Comparison of ENCODE assay signal across 8 cellular contexts in the genomic region with DNA sequence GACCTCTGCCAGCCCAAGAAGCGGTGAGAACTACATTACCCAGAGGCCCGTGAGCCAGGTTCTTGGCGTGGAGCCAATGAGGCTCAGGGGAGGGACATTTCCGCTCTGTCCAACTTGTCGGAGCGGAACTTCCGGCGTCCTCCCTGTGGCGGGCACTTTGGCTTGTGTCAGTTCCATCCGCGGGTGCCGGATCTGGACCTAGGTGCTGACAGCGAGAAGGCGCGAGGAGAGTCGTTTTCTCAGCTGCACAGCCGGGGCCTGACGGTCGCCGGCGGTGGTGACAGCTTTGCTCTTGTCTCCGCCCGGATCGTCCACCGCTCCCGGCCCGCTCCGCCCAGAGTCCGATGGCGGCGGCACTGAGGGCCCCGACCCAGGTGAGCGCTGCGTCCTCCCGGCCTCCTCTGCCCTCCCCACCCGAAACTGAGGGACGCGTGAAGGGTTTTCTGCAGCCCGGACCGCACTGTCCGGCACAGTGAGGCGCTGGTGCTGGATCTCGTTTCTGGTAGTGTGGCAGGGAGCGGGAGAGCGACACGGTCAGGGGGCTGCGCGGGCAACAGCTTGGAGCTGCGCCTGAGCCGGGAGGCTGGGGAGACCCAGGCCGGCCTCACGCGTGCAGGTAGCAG. TPM values are rescaled to one million over a fixed set of nuclear protein-coding genes. Genes with fewer than 3 reads are reported as not detected.
DNase-seq lines count a peak whose midpoint lies in the region; ATAC-seq and TF ChIP-seq lines count a peak whose summit lies in the region.

A gene (plus strand): TSS at position 125 of the 623 bp plus-strand sequence. CDS start 4,461 bp downstream, outside the sequence.

- TF ChIP-seq CTCF in Panc1 (IDR thresholded peaks at IDR 0.05) (no peak), fibroblast of lung (conservative IDR thresholded peaks at IDR 0.05 in 1 of 2, IDR thresholded peaks at IDR 0.05 in 1 of 2; ENCODE audit: low read depth in 1 of 2, low read length in 2 of 2) (no peak)

- CTCF ChIA-PET in Panc1 (lab: Charles Lee), result no interaction called here

- peaks cover 4 to 27% of the 10 kb centered on the region in 2 donors for H3K36me3 Mint-ChIP-seq in naive B cell
- H3K36me3 Mint-ChIP-seq in stimulated activated effector memory CD8-positive, alpha-beta T cell treated with anti-CD3 and anti-CD28 coated beads, Interleukin-12 subunit alpha, Interleukin-12 subunit beta, amount 100 ng/mL, for 72 hours, result peaks cover 19% of the 10 kb centered on the region

- peak within 1 kb of the TSS; percentile 82 to 95 (median 90) for H3K4me3 Mint-ChIP-seq in naive B cell
- peak within 1 kb of the TSS; percentile 74 for H3K4me3 Mint-ChIP-seq in stimulated activated effector memory CD8-positive, alpha-beta T cell treated with anti-CD3 and anti-CD28 coated beads, Interleukin-12 subunit alpha, Interleukin-12 subunit beta, amount 100 ng/mL, for 72 hours

- H3K27ac Mint-ChIP-seq in naive B cell, result peak within 1 kb of the TSS in 5 of 6 donors; percentile 3 to 95 (median 51)
- peak within 1 kb of the TSS; percentile 54 for H3K27ac Mint-ChIP-seq in stimulated activated effector memory CD8-positive, alpha-beta T cell treated with anti-CD3 and anti-CD28 coated beads, Interleukin-12 subunit alpha, Interleukin-12 subunit beta, amount 100 ng/mL, for 72 hours

- intact Hi-C loops in Panc1 (cut with micrococcal nuclease; ENCODE audit: unreplicated experiment), result no loop called here

- H3K27me3 ChIP-seq in Panc1 (ENCODE audit: control insufficient read depth, insufficient read depth, low read length) (no peaks in the 10 kb centered on the region), fibroblast of lung (ENCODE audit: control insufficient read depth, insufficient read depth, low read length) (no peaks in the 10 kb centered on the region)

- H4K20me1 ChIP-seq in fibroblast of lung (ENCODE audit: control insufficient read depth, extremely low read depth, insufficient read depth, low read length), result no peaks in the 10 kb centered on the region

- ATAC-seq in GM21576 (IDR thresholded peaks at IDR 0.05; ENCODE audit: unreplicated experiment), result peak; percentile 90
- peak; percentile 100 for ATAC-seq in Panc1
- ATAC-seq in naive B cell (ENCODE audit: low read depth in 2 of 2), result peak; percentile 98 to 99
- peak; percentile 98 for ATAC-seq in stimulated activated effector memory CD8-positive, alpha-beta T cell treated with anti-CD3 and anti-CD28 coated beads, Interleukin-12 subunit alpha, Interleukin-12 subunit beta, amount 100 ng/mL, for 72 hours

- H3K79me2 ChIP-seq in fibroblast of lung (ENCODE audit: control insufficient read depth, insufficient read depth, low read length), result peaks cover 7% of the 10 kb centered on the region

- H3K4me2 ChIP-seq in fibroblast of lung (ENCODE audit: extremely low read depth, insufficient read depth, low read length), result peak within 1 kb of the TSS; percentile 91

- H3K4me3 ChIP-seq in Jurkat, Clone E6-1 (ENCODE audit: low read length), result peak within 1 kb of the TSS; percentile 78
- H3K4me3 ChIP-seq in Panc1 (ENCODE audit: low read depth in 2 of 2, low read length in 2 of 2) (peak within 1 kb of the TSS; percentile 74 to 79), fibroblast of lung (replicated peaks in 1 of 4; ENCODE audit: control extremely low read depth in 1 of 4, insufficient read depth in 1 of 4, low read depth in 3 of 4, low read length in 4 of 4) (peak within 1 kb of the TSS; percentile 44 to 90 (median 86))

- H3K36me3 ChIP-seq in Panc1 (ENCODE audit: control insufficient read depth, insufficient read depth, low read length) (no peaks in the 10 kb centered on the region), fibroblast of lung (ENCODE audit: control insufficient read depth, insufficient read depth, low read length) (no peaks in the 10 kb centered on the region)

- H3K4me1 Mint-ChIP-seq in naive B cell, result peaks cover 24 to 28% (median 27%) of the 10 kb centered on the region in 3 donors
- peaks cover 15% of the 10 kb centered on the region for H3K4me1 Mint-ChIP-seq in stimulated activated effector memory CD8-positive, alpha-beta T cell treated with anti-CD3 and anti-CD28 coated beads, Interleukin-12 subunit alpha, Interleukin-12 subunit beta, amount 100 ng/mL, for 72 hours

- peaks cover 5 to 17% (median 11%) of the 10 kb centered on the region in 7 donors for H3K9me3 Mint-ChIP-seq in naive B cell
- peaks cover 33% of the 10 kb centered on the region for H3K9me3 Mint-ChIP-seq in stimulated activated effector memory CD8-positive, alpha-beta T cell treated with anti-CD3 and anti-CD28 coated beads, Interleukin-12 subunit alpha, Interleukin-12 subunit beta, amount 100 ng/mL, for 72 hours

- peaks cover 0 to 7% (median 0%) of the 10 kb centered on the region in 3 donors for H3K27me3 Mint-ChIP-seq in naive B cell

- in situ Hi-C loops in Panc1 (cut with HindIII; ENCODE audit: low pct_unique_long_range_greater_than_20kb, low sequenced_read_pairs), result no loop called here

- peak within 1 kb of the TSS; percentile 90 for H2AFZ ChIP-seq in fibroblast of lung (ENCODE audit: low read length)

- POLR2A ChIA-PET in Panc1 (lab: Charles Lee), result interaction anchor here (0.6 kb wide), 1 partner anchor 64 kb away, joined by 7 read pairs; no protein-coding TSS in a partner anchor

- peaks cover 4% of the 10 kb centered on the region for H3K4me1 ChIP-seq in Panc1 (ENCODE audit: control insufficient read depth, insufficient read depth, low read length)
- H3K4me1 ChIP-seq in fibroblast of lung (ENCODE audit: control insufficient read depth, extremely low read depth, insufficient read depth, low read length), result peaks cover 3% of the 10 kb centered on the region

- H3K9me3 ChIP-seq in Panc1 (ENCODE audit: control insufficient read depth, insufficient read depth, low read depth, low read length) (peaks cover 28% of the 10 kb centered on the region; the same call in 1 of the 2 replicates), fibroblast of lung (ENCODE audit: control insufficient read depth, insufficient read depth, low read depth, low read length) (no peaks in the 10 kb centered on the region)

- H3K9ac ChIP-seq in fibroblast of lung (ENCODE audit: insufficient read depth, low read length), result peak within 1 kb of the TSS; percentile 69

- H3K27ac ChIP-seq in Panc1 (ENCODE audit: low read length) (peak within 1 kb of the TSS; percentile 64), fibroblast of lung (ENCODE audit: insufficient read depth, low read length) (peak within 1 kb of the TSS; percentile 45)

- DNase-seq in DMS114 treated with DMSO at 0.1 percent for 48 hours (lab: John Stamatoyannopoulos, UW; ENCODE audit: unreplicated experiment) (peak; percentile 76), Panc1 (ENCODE audit: low read depth, low spot score) (peak; percentile 74), activated T-helper 1 cell treated with Interleukin-2 at 50 U/mL for 16 hours (ENCODE audit: low read depth) (peak; percentile 76), fibroblast of lung (ENCODE audit: low read depth in 2 of 2) (peak; percentile 87 to 93), naive B cell (peak; percentile 82)
- DNase-seq in Jurkat, Clone E6-1 (ENCODE audit: low read depth, low spot score), result peak; percentile 90
- peak; percentile 83 to 91 for DNase-seq in stimulated activated effector memory CD8-positive, alpha-beta T cell treated with anti-CD3 and anti-CD28 coated beads, Interleukin-12 subunit alpha, Interleukin-12 subunit beta, amount 100 ng/mL, for 72 hours (ENCODE audit: low spot score in 2 of 2)

- no TSS peak for BruUV-seq in Panc1 (replicated peaks; lab: Mats Ljungman, UMichigan)

RNA-seq across cellular contexts. Expression of the gene that starts here (rescaled TPM):
- 6.8 TPM for polyA plus RNA-seq in Jurkat, Clone E6-1 (2012; ENCODE audit: insufficient read depth, insufficient read length)
- total RNA-seq in Panc1 (2021; ENCODE audit: unreplicated experiment) (8.9 TPM), fibroblast of lung (2.5 and 2.8 TPM in 2 replicates)
- 2.4 TPM for polyA plus RNA-seq in Panc1 (2012; ENCODE audit: insufficient read length)
- polyA plus RNA-seq in fibroblast of lung (1.6 and 2.5 TPM in 2 replicates), naive B cell (ENCODE audit: low read depth in 6 of 6) (10 to 100 TPM in 2 of 6 donors, 1 to 10 TPM in 4; 4.1 to 14.7 (median 7.2) TPM)
- 1.4 and 2.3 TPM in 2 replicates for polyA plus RNA-seq in fibroblast of lung (2012)
- polyA minus RNA-seq in fibroblast of lung (ENCODE audit: low replicate concordance), result 2.0 TPM in 1 of 2 replicates, not detected in the other

Comparison
In these comparisons a context has a peak if more than half of its experiments do, and no peak if none do; other contexts are left out.
1. Peak in every context shown above with its lines: DNase-seq, ATAC-seq, H3K4me3 ChIP-seq and H3K27ac ChIP-seq.